In the genomic region with DNA sequence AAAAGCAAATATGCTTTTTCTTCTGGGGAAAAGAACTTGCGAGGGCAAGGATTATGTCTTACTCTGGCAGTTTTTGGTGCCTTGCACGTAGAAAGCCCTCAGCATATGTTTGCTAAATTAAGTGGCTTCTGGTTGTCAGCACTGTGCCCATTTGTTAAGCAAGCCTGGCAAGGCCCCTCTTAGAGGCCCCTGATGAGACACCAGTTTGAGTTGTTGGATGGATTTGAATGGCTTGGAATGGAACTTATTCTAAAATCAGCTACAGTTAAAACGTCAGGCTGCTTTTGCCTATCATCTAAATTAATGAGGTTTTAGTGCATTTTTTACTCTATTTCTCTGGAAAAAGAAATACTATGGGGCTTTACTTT, we compare ENCODE assay signal across 24 cellular contexts. TPM values are rescaled to one million over a fixed set of nuclear protein-coding genes. Genes with fewer than 3 reads are reported as not detected.
DNase-seq lines count a peak whose midpoint lies in the region; ATAC-seq and TF ChIP-seq lines count a peak whose summit lies in the region.
"Had no signal": no experiment of that assay in that cellular context is flagged by ENCODE, and none has a peak within 500 bp of the region (broad histone marks: within the 10 kb centered on the region; RNA-seq: fewer than 3 reads in every experiment).

No MANE protein-coding gene starts in this region.

- H3K9me3 Mint-ChIP-seq in natural killer cell treated with Interleukin-12 subunit alpha and Interleukin-12 subunit beta and Interleukin-15 and Interleukin-18, amount 100 ng/mL, for 72 hours, result no peaks in the 10 kb centered on the region

- no peak for ATAC-seq in gastrocnemius medialis
- no peak for ATAC-seq in natural killer cell treated with Interleukin-12 subunit alpha and Interleukin-12 subunit beta and Interleukin-15 and Interleukin-18, amount 100 ng/mL, for 72 hours
- ATAC-seq: K562, PC-3 had no signal

- peaks cover 86% of the 10 kb centered on the region for H3K4me1 ChIP-seq in left ventricle myocardium inferior
- H3K4me1 ChIP-seq in gastrocnemius medialis, result peaks cover 55 to 56% of the 10 kb centered on the region in 2 donors
- H3K4me1 ChIP-seq: SJSA1 had no signal

- H3K36me3 ChIP-seq in left ventricle myocardium inferior (no peaks in the 10 kb centered on the region), gastrocnemius medialis (no peaks in the 10 kb centered on the region)
- H3K36me3 ChIP-seq: SJSA1 had no signal

- in situ Hi-C loops in gastrocnemius medialis (cut with MboI; ENCODE audit: low sequenced_read_pairs in 4 of 4) (no loop called here), GM13976 (cut with MboI; ENCODE audit: low sequenced_read_pairs, unreplicated experiment) (no loop called here)

- H3K36me3 Mint-ChIP-seq in natural killer cell treated with Interleukin-12 subunit alpha and Interleukin-12 subunit beta and Interleukin-15 and Interleukin-18, amount 100 ng/mL, for 72 hours, result no peaks in the 10 kb centered on the region

- H3K9me3 ChIP-seq in left ventricle myocardium inferior (replicated peaks), result no peaks in the 10 kb centered on the region
- no peaks in the 10 kb centered on the region for H3K9me3 ChIP-seq in gastrocnemius medialis
- H3K9me3 ChIP-seq: BLaER1 treated with 17β-estradiol and CSF1 and Interleukin-3, amounts not matched to agents 10 nM and 100 nM; SJSA1 had no signal

- DNase-seq in left ventricle myocardium inferior (no peak), cardiac septum (ENCODE audit: low spot score) (no peak), NCI-H524 (lab: John Stamatoyannopoulos, UW) (peak; percentile 41 to 82), cerebellum (ENCODE audit: low spot score) (peak; percentile 54), gastrocnemius medialis (no peak), GM13976 (ENCODE audit: low spot score) (no peak)
- DNase-seq in natural killer cell treated with Interleukin-12 subunit alpha and Interleukin-12 subunit beta and Interleukin-15 and Interleukin-18, amount 100 ng/mL, for 72 hours (ENCODE audit: low spot score), result no peak
- DNase-seq: CD4-positive, alpha-beta memory T cell; COR-L47; DMS79; EL; GM23248; H7; Kasumi-1; NCI-H1092 treated with DMSO at 0.1 percent for 48 hours; NCI-H1436; NCI-H187; NCI-H2081 treated with DMSO at 0.1 percent for 48 hours; NCI-H2171; NCI-H226; PC-3 had no signal

- H3K27ac ChIP-seq in left ventricle myocardium inferior (replicated peaks) (peak overlapping the region; percentile 95), gastrocnemius medialis (peak overlapping the region; percentile 19 to 78 (median 69))
- H3K27ac ChIP-seq: BLaER1 treated with 17β-estradiol and CSF1 and Interleukin-3, amounts not matched to agents 10 nM and 100 nM; GM23248; SJSA1 had no signal

- TF ChIP-seq CTCF in left ventricle myocardium inferior (IDR thresholded peaks at IDR 0.05; ENCODE audit: borderline replicate concordance) (no peak), gastrocnemius medialis (IDR thresholded peaks at IDR 0.05 in 4 of 5, conservative IDR thresholded peaks at IDR 0.05 in 1 of 5) (no peak), GM13976 (IDR thresholded peaks at IDR 0.05; ENCODE audit: borderline replicate concordance, control extremely low read depth, extremely low read depth, insufficient read depth, missing control alignments) (no peak)

- H3K4me1 Mint-ChIP-seq in natural killer cell treated with Interleukin-12 subunit alpha and Interleukin-12 subunit beta and Interleukin-15 and Interleukin-18, amount 100 ng/mL, for 72 hours (ENCODE audit: low read depth in 2 of 2), result peaks cover 0 to 3% of the 10 kb centered on the region in 2 donors

- H3K4me3 ChIP-seq in left ventricle myocardium inferior, result no peak overlapping the region
- no peak overlapping the region for H3K4me3 ChIP-seq in gastrocnemius medialis
- H3K4me3 ChIP-seq: BLaER1 treated with 17β-estradiol and CSF1 and Interleukin-3, amounts not matched to agents 10 nM and 100 nM; GM23248; K562; SJSA1 had no signal

- H3K27me3 ChIP-seq in left ventricle myocardium inferior (ENCODE audit: low read depth) (no peaks in the 10 kb centered on the region), gastrocnemius medialis (no peaks in the 10 kb centered on the region)
- H3K27me3 ChIP-seq: BLaER1 treated with 17β-estradiol and CSF1 and Interleukin-3, amounts not matched to agents 10 nM and 100 nM; SJSA1 had no signal

- no peaks in the 10 kb centered on the region for H3K27me3 Mint-ChIP-seq in natural killer cell treated with Interleukin-12 subunit alpha and Interleukin-12 subunit beta and Interleukin-15 and Interleukin-18, amount 100 ng/mL, for 72 hours
- H3K27me3 Mint-ChIP-seq: CD4-positive, alpha-beta memory T cell had no signal

- TF ChIP-seq POLR2A in gastrocnemius medialis (IDR thresholded peaks at IDR 0.05), result no peak

- H3K4me3 Mint-ChIP-seq in natural killer cell treated with Interleukin-12 subunit alpha and Interleukin-12 subunit beta and Interleukin-15 and Interleukin-18, amount 100 ng/mL, for 72 hours, result no peak overlapping the region
- H3K4me3 Mint-ChIP-seq: CD4-positive, alpha-beta memory T cell had no signal

- H3K27ac Mint-ChIP-seq in natural killer cell treated with Interleukin-12 subunit alpha and Interleukin-12 subunit beta and Interleukin-15 and Interleukin-18, amount 100 ng/mL, for 72 hours, result no peak overlapping the region
- H3K27ac Mint-ChIP-seq: CD4-positive, alpha-beta memory T cell had no signal

- intact Hi-C loops in left ventricle myocardium inferior (cut with micrococcal nuclease), result no loop called here
- intact Hi-C loops in cardiac septum (cut with DNase I), result no loop called here
- intact Hi-C loops in gastrocnemius medialis (cut with DNase I; ENCODE audit: low total_unique reads), result no loop called here

RNA-seq across cellular contexts. Expression of a gene that starts 28.2 kb away (rescaled TPM):
- total RNA-seq in left ventricle myocardium inferior, result 174 TPM
- 135 TPM for total RNA-seq in cardiac septum
- total RNA-seq in cerebellum, result 5.8 TPM
- total RNA-seq in gastrocnemius medialis, result 10 to 100 TPM in 1 of 4 donors, 1 to 10 TPM in 3; 6.1 to 15.2 (median 8.0) TPM
- total RNA-seq in natural killer cell treated with Interleukin-12 subunit alpha and Interleukin-12 subunit beta and Interleukin-15 and Interleukin-18, amount 100 ng/mL, for 72 hours, result 1 to 10 TPM; 3.6 to 4.8 TPM

Comparison
In these comparisons a context has a peak if more than half of its experiments do, and no peak if none do; other contexts are left out.
1. DNase-seq: peak in NCI-H524 (2 of 2) and cerebellum (single experiment); none in left ventricle myocardium inferior (single experiment), cardiac septum (single experiment), gastrocnemius medialis (0 of 2), natural killer cell treated with Interleukin-12 subunit alpha and Interleukin-12 subunit beta and Interleukin-15 and Interleukin-18, amount 100 ng/mL, for 72 hours (single experiment) and GM13976 (single experiment).